In the genomic region with DNA sequence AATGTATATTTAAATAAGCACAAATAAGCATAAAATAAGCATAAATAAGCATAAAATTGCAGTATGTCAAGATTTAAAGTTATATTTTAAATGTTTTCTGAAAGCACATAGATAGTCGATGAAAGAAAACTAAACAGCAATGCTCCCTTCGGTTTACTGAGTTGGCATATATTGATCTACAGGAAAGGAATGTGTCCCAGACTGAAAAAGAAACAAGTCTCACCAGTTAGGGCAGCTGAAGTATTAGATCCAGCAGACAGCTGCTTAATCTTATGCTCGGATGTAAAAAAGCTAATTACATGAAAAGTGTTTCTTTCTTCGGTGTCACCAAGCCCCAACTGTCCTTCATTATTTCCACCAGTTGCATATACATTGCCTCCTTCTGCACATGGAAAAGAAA, we compare ENCODE assay signal across 28 cellular contexts. TPM values are rescaled to one million over a fixed set of nuclear protein-coding genes. Genes with fewer than 3 reads are reported as not detected.
"Had no signal": no experiment of that assay in that cellular context is flagged by ENCODE, and none has a peak within 500 bp of the region (broad histone marks: within the 10 kb centered on the region; RNA-seq: fewer than 3 reads in every experiment).

No MANE protein-coding gene starts in this region.

- H3K27me3 ChIP-seq: esophagus squamous epithelium, stomach, thyroid gland, upper lobe of right lung had no signal

- H3K27me3 Mint-ChIP-seq: activated CD4-positive, alpha-beta memory T cell treated with anti-CD3 and anti-CD28 coated beads, Interleukin-2, amount 10 ng/mL, durations not matched to agents 7 days and 5 days; activated CD4-positive, alpha-beta T cell treated with anti-CD3 and anti-CD28 coated beads, Interleukin-2, amount 10 ng/mL, durations not matched to agents 7 days and 5 days; naive thymus-derived CD4-positive, alpha-beta T cell; stimulated activated naive B cell treated with anti-CD40 and anti-IgM and Interleukin-4, amounts not matched to agents 10 μg/mL and 1 μg/mL and 100 μg/mL, for 72 hours had no signal

- H3K4me1 ChIP-seq: esophagus squamous epithelium, heart right ventricle, left ventricle myocardium inferior, stomach, thyroid gland, upper lobe of right lung had no signal

- H3K27ac ChIP-seq: epithelial cell of prostate, esophagus squamous epithelium, heart right ventricle, left ventricle myocardium inferior, stomach, thyroid gland, upper lobe of right lung had no signal

- H3K4me3 Mint-ChIP-seq: activated CD4-positive, alpha-beta memory T cell treated with anti-CD3 and anti-CD28 coated beads, Interleukin-2, amount 10 ng/mL, durations not matched to agents 7 days and 5 days; activated CD4-positive, alpha-beta T cell treated with anti-CD3 and anti-CD28 coated beads, Interleukin-2, amount 10 ng/mL, durations not matched to agents 7 days and 5 days; activated T-cell treated with anti-CD3 and anti-CD28 coated beads, Interleukin-2, amount 50 U/mL, for 4 hours; naive thymus-derived CD4-positive, alpha-beta T cell; neural crest cell; stimulated activated naive B cell treated with anti-CD40 and anti-IgM and Interleukin-4, amounts not matched to agents 10 μg/mL and 1 μg/mL and 100 μg/mL, for 72 hours had no signal

- H3K9me3 Mint-ChIP-seq: activated CD4-positive, alpha-beta memory T cell treated with anti-CD3 and anti-CD28 coated beads, Interleukin-2, amount 10 ng/mL, durations not matched to agents 7 days and 5 days; activated CD4-positive, alpha-beta T cell treated with anti-CD3 and anti-CD28 coated beads, Interleukin-2, amount 10 ng/mL, durations not matched to agents 7 days and 5 days; activated naive CD4-positive, alpha-beta T cell treated with anti-CD3 and anti-CD28 coated beads, Interleukin-2, amount 50 U/mL, for 72 hours; activated T-cell treated with anti-CD3 and anti-CD28 coated beads, Interleukin-2, amount 50 U/mL, for 4 hours; activated T-helper 2 cell treated with anti-CD3 and anti-CD28 coated beads, Interferon-gamma antibody, Interleukin-2, Interleukin-4, amounts not matched to agents 10 μg/mL and 5 μg/mL and 100 μg/mL, durations not matched to agents 14 hours and 24 hours and 36 hours; naive thymus-derived CD4-positive, alpha-beta T cell; stimulated activated naive B cell treated with anti-CD40 and anti-IgM and Interleukin-4, amounts not matched to agents 10 μg/mL and 1 μg/mL and 100 μg/mL, for 72 hours had no signal

- ATAC-seq: activated naive CD4-positive, alpha-beta T cell treated with anti-CD3 and anti-CD28 coated beads, Interleukin-2, amount 50 U/mL, for 72 hours; activated T-cell treated with anti-CD3 and anti-CD28 coated beads, Interleukin-2, amount 50 U/mL, for 4 hours; heart right ventricle; naive thymus-derived CD4-positive, alpha-beta T cell; sciatic nerve; stimulated activated naive B cell treated with anti-CD40 and anti-IgM and Interleukin-4, amounts not matched to agents 10 μg/mL and 1 μg/mL and 100 μg/mL, for 72 hours; upper lobe of right lung had no signal

- H3K27ac Mint-ChIP-seq: activated CD4-positive, alpha-beta memory T cell treated with anti-CD3 and anti-CD28 coated beads, Interleukin-2, amount 10 ng/mL, durations not matched to agents 7 days and 5 days; activated CD4-positive, alpha-beta T cell treated with anti-CD3 and anti-CD28 coated beads, Interleukin-2, amount 10 ng/mL, durations not matched to agents 7 days and 5 days; activated naive CD4-positive, alpha-beta T cell treated with anti-CD3 and anti-CD28 coated beads, Interleukin-2, amount 50 U/mL, for 72 hours; activated T-helper 2 cell treated with anti-CD3 and anti-CD28 coated beads, Interferon-gamma antibody, Interleukin-2, Interleukin-4, amounts not matched to agents 10 μg/mL and 5 μg/mL and 100 μg/mL, durations not matched to agents 14 hours and 24 hours and 36 hours; naive thymus-derived CD4-positive, alpha-beta T cell; stimulated activated naive B cell treated with anti-CD40 and anti-IgM and Interleukin-4, amounts not matched to agents 10 μg/mL and 1 μg/mL and 100 μg/mL, for 72 hours had no signal

- H3K36me3 Mint-ChIP-seq: activated naive CD4-positive, alpha-beta T cell treated with anti-CD3 and anti-CD28 coated beads, Interleukin-2, amount 50 U/mL, for 72 hours had no signal

- H3K9me3 ChIP-seq: esophagus squamous epithelium, heart right ventricle, left ventricle myocardium inferior, thyroid gland, upper lobe of right lung had no signal

- H3K36me3 ChIP-seq: thyroid gland had no signal

- H3K4me1 Mint-ChIP-seq: activated CD4-positive, alpha-beta memory T cell treated with anti-CD3 and anti-CD28 coated beads, Interleukin-2, amount 10 ng/mL, durations not matched to agents 7 days and 5 days; activated CD4-positive, alpha-beta T cell treated with anti-CD3 and anti-CD28 coated beads, Interleukin-2, amount 10 ng/mL, durations not matched to agents 7 days and 5 days; neural crest cell; stimulated activated naive B cell treated with anti-CD40 and anti-IgM and Interleukin-4, amounts not matched to agents 10 μg/mL and 1 μg/mL and 100 μg/mL, for 72 hours had no signal

- H3K4me3 ChIP-seq: esophagus squamous epithelium, heart right ventricle, left ventricle myocardium inferior, stomach, thyroid gland, upper lobe of right lung had no signal

- DNase-seq: activated CD4-positive, alpha-beta memory T cell treated with anti-CD3 and anti-CD28 coated beads, Interleukin-2, amount 10 ng/mL, durations not matched to agents 7 days and 5 days; activated CD4-positive, alpha-beta T cell treated with anti-CD3 and anti-CD28 coated beads, Interleukin-2, amount 10 ng/mL, durations not matched to agents 7 days and 5 days; activated CD4-positive, CD25-positive, alpha-beta regulatory T cell treated with anti-CD3 and anti-CD28 coated beads, Interleukin-2, amount 50 U/mL, for 72 hours; activated CD8-positive, alpha-beta memory T cell treated with anti-CD3 and anti-CD28 coated beads, Interleukin-2, amount 50 U/mL, for 48 hours; activated T-cell treated with anti-CD3 and anti-CD28 coated beads, Interleukin-2, amount 50 U/mL, for 4 hours; dermis blood vessel endothelial cell; effector CD4-positive, alpha-beta T cell; esophagus squamous epithelium; foreskin melanocyte; heart right ventricle; kidney glomerular epithelial cell; left ventricle myocardium inferior; naive thymus-derived CD4-positive, alpha-beta T cell; occipital lobe; stimulated activated CD4-positive, alpha-beta T cell treated with anti-CD3 and anti-CD28 coated beads, Interleukin-15, amount 100 ng/mL, for 24 hours; stimulated activated CD4-positive, alpha-beta T cell treated with anti-CD3 and anti-CD28 coated beads, Interleukin-2, amount 100 ng/mL, for 24 hours; stimulated activated naive B cell treated with anti-CD40 and anti-IgM and Interleukin-4, amounts not matched to agents 10 μg/mL and 1 μg/mL and 100 μg/mL, for 72 hours; stomach; T-helper 2 cell; thyroid gland; upper lobe of right lung had no signal

RNA-seq across cellular contexts. Expression of a gene that starts 33.8 kb away (rescaled TPM):
- total RNA-seq: activated CD4-positive, alpha-beta memory T cell treated with anti-CD3 and anti-CD28 coated beads, Interleukin-2, amount 10 ng/mL, durations not matched to agents 7 days and 5 days; activated CD4-positive, alpha-beta T cell treated with anti-CD3 and anti-CD28 coated beads, Interleukin-2, amount 10 ng/mL, durations not matched to agents 7 days and 5 days; activated naive CD4-positive, alpha-beta T cell treated with anti-CD3 and anti-CD28 coated beads, Interleukin-2, amount 50 U/mL, for 72 hours; activated T-cell treated with anti-CD3 and anti-CD28 coated beads, Interleukin-2, amount 50 U/mL, for 4 hours; activated T-helper 2 cell treated with anti-CD3 and anti-CD28 coated beads, Interferon-gamma antibody, Interleukin-2, Interleukin-4, amounts not matched to agents 10 μg/mL and 5 μg/mL and 100 μg/mL, durations not matched to agents 14 hours and 24 hours and 36 hours; glomerular endothelial cell; mesenteric fat pad; naive thymus-derived CD4-positive, alpha-beta T cell had no signal
- polyA plus RNA-seq: naive thymus-derived CD4-positive, alpha-beta T cell; stomach had no signal
